Comparison of ENCODE assay signal across 10 cellular contexts in the genomic region with DNA sequence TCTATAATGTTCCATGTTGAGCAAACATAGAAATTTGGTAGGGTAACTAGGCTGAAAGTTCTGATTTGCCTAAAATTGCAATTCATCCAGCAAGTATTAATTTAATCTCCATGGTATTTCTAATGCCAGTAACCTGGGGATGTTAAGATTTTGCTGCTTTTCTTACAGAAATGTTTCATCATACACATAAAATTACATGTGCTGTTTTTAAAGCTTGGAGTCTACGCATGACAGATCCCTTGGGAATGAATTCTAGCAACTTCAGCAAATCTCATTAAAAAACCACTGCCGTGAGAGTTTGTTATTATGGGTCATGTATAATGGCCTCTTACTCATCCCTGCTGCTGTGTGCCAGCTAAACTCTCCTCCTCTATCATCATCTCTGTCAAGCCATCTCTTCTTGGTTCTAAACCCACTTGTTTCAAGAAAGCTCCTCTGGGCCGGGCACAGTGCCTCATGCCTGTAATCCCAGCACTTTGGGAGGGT.
DNase-seq lines count a peak whose midpoint lies in the region; ATAC-seq and TF ChIP-seq lines count a peak whose summit lies in the region.
"Had no signal": no experiment of that assay in that cellular context is flagged by ENCODE, and none has a peak within 500 bp of the region (broad histone marks: within the 10 kb centered on the region; RNA-seq: fewer than 3 reads in every experiment).

No MANE protein-coding gene starts in this region.

- H3K27me3 ChIP-seq in RWPE2 (ENCODE audit: insufficient read depth, poor library complexity, severe bottlenecking): no peaks in the 10 kb centered on the region
- H3K27me3 ChIP-seq in smooth muscle cell (ENCODE audit: low read depth): no peaks in the 10 kb centered on the region
- H3K27me3 ChIP-seq: SJCRH30 had no signal

- peak overlapping the region; percentile 56 for H3K4me2 ChIP-seq in smooth muscle cell

- no peak overlapping the region for H3K4me3 ChIP-seq in RWPE2 (ENCODE audit: severe bottlenecking)
- no peak overlapping the region for H3K4me3 ChIP-seq in smooth muscle cell
- H3K4me3 ChIP-seq: SJCRH30 had no signal

- no peaks in the 10 kb centered on the region for H3K9me3 ChIP-seq in RWPE2 (ENCODE audit: severe bottlenecking)
- no peaks in the 10 kb centered on the region for H3K9me3 ChIP-seq in smooth muscle cell (replicated peaks; ENCODE audit: low read depth)
- H3K9me3 ChIP-seq: SJCRH30 had no signal

- H3K36me3 ChIP-seq in RWPE2 (ENCODE audit: low read depth) (no peaks in the 10 kb centered on the region), smooth muscle cell (ENCODE audit: low read depth) (no peaks in the 10 kb centered on the region)
- H3K36me3 ChIP-seq: SJCRH30 had no signal

- DNase-seq in H4 (ENCODE audit: low spot score) (peak; percentile 86), RWPE2 (ENCODE audit: low spot score) (no peak), fibroblast of gingiva (ENCODE audit: low read depth) (peak; percentile 98), smooth muscle cell (lab: John Stamatoyannopoulos, UW; ENCODE audit: unreplicated experiment) (no peak), Ammon's horn (ENCODE audit: low spot score) (no peak), NCI-H2029 treated with DMSO at 0.1 percent for 48 hours (lab: John Stamatoyannopoulos, UW) (no peak)
- DNase-seq: activated CD4-positive, alpha-beta memory T cell treated with anti-CD3 and anti-CD28 coated beads, Interleukin-2, amount 10 ng/mL, durations not matched to agents 7 days and 5 days; NCI-H2171 treated with DMSO at 0.1 percent for 48 hours; SJCRH30 had no signal

- no peaks in the 10 kb centered on the region for H4K20me1 ChIP-seq in smooth muscle cell (ENCODE audit: low read depth)

- no peak overlapping the region for H2AFZ ChIP-seq in smooth muscle cell (ENCODE audit: low read depth)

- H3K27ac ChIP-seq in RWPE2 (ENCODE audit: poor library complexity, severe bottlenecking): no peak overlapping the region
- peak overlapping the region; percentile 98 for H3K27ac ChIP-seq in smooth muscle cell (ENCODE audit: low read depth)
- H3K27ac ChIP-seq: SJCRH30 had no signal

- H3K4me1 ChIP-seq in RWPE2 (ENCODE audit: insufficient read depth, poor library complexity, severe bottlenecking): peaks cover 4% of the 10 kb centered on the region
- H3K4me1 ChIP-seq in smooth muscle cell (ENCODE audit: low read depth): no peaks in the 10 kb centered on the region

- H3K9ac ChIP-seq in smooth muscle cell (ENCODE audit: low read depth): peak overlapping the region; percentile 86

- ATAC-seq in RWPE2 (ENCODE audit: low read depth): peak; percentile 84
- ATAC-seq in HG03442 (IDR thresholded peaks at IDR 0.05; ENCODE audit: unreplicated experiment): no peak

- 1% methylated on average over 3 of the region's 3 CpGs for WGBS in smooth muscle cell (ENCODE audit: low lambda C conversion rate)

- H3F3A ChIP-seq in smooth muscle cell (ENCODE audit: low read depth): peaks cover 17% of the 10 kb centered on the region

- H3K79me2 ChIP-seq in smooth muscle cell (ENCODE audit: low read depth): no peaks in the 10 kb centered on the region

- TF ChIP-seq CTCF in RWPE2 (IDR thresholded peaks at IDR 0.05; ENCODE audit: poor library complexity, severe bottlenecking) (no peak), smooth muscle cell (IDR thresholded peaks at IDR 0.05; ENCODE audit: borderline replicate concordance, insufficient read depth, poor library complexity, severe bottlenecking) (no peak)

Comparison
In these comparisons a context has a peak if more than half of its experiments do, and no peak if none do; other contexts are left out.
1. DNase-seq: peak in H4 (single experiment) and fibroblast of gingiva (single experiment); none in RWPE2 (single experiment), smooth muscle cell (single experiment), Ammon's horn (single experiment) and NCI-H2029 treated with DMSO at 0.1 percent for 48 hours (single experiment).